Comparison of ENCODE assay signal across 8 cellular contexts in genomic region chr9:35258665-35259474, GRCh38.
DNase-seq lines count a peak whose midpoint lies in the region; ATAC-seq and TF ChIP-seq lines count a peak whose summit lies in the region.

No MANE protein-coding gene starts in this region.

- H3K36me3 ChIP-seq in NT2/D1 (ENCODE audit: insufficient read depth, insufficient read length, low read length) = no peaks in the 10 kb centered on the region

- H3K4me1 ChIP-seq in NT2/D1 (ENCODE audit: insufficient read depth, insufficient read length) = no peaks in the 10 kb centered on the region

- no peaks in the 10 kb centered on the region for H3K27me3 ChIP-seq in NT2/D1 (ENCODE audit: insufficient read depth, insufficient read length)

- H3K27me3 Mint-ChIP-seq in CD14-positive monocyte (ENCODE audit: low read depth in 3 of 3) = no peaks in the 10 kb centered on the region
- no peaks in the 10 kb centered on the region for H3K27me3 Mint-ChIP-seq in neural crest cell (ENCODE audit: low read depth)
- no peaks in the 10 kb centered on the region for H3K27me3 Mint-ChIP-seq in type B pancreatic cell

- H3K9me3 ChIP-seq in NT2/D1 (ENCODE audit: insufficient read depth, low read length) = no peaks in the 10 kb centered on the region

- DNase-seq in CD14-positive monocyte (ENCODE audit: low spot score) (no peak), HFF-Myc (ENCODE audit: extremely low read depth, low read depth) (peak; percentile 32), NT2/D1 (ENCODE audit: low read depth, low spot score) (peak; percentile 25), fibroblast of the conjunctiva (ENCODE audit: low read depth) (peak; percentile 73), neural crest cell (ENCODE audit: low read depth, low spot score) (peak; percentile 51), type B pancreatic cell (ENCODE audit: extremely low spot score, unreplicated experiment) (no peak)
- peak; percentile 53 to 65 for DNase-seq in activated T-cell treated with anti-CD3 and anti-CD28 coated beads, Interleukin-2, amount 50 U/mL, for 48 hours

- H3K9me3 Mint-ChIP-seq in CD14-positive monocyte (peaks cover 0 to 2% (median 0%) of the 10 kb centered on the region in 7 donors), neural crest cell (no peaks in the 10 kb centered on the region), type B pancreatic cell (no peaks in the 10 kb centered on the region)

- H3K4me3 Mint-ChIP-seq in CD14-positive monocyte (no peak overlapping the region), neural crest cell (no peak overlapping the region), type B pancreatic cell (no peak overlapping the region)

- H3K36me3 Mint-ChIP-seq in CD14-positive monocyte = no peaks in the 10 kb centered on the region
- H3K36me3 Mint-ChIP-seq in neural crest cell (ENCODE audit: low read depth) = no peaks in the 10 kb centered on the region
- no peaks in the 10 kb centered on the region for H3K36me3 Mint-ChIP-seq in type B pancreatic cell

- TF ChIP-seq CTCF in CD14-positive monocyte (IDR thresholded peaks at IDR 0.05) = peak; percentile 75
- peak; percentile 76 for TF ChIP-seq CTCF in HFF-Myc (IDR thresholded peaks at IDR 0.05; ENCODE audit: low read depth, low read length, missing control alignments)
- TF ChIP-seq CTCF in neural crest cell (conservative IDR thresholded peaks at IDR 0.05) = peak; percentile 78
- peak; percentile 81 for TF ChIP-seq CTCF in type B pancreatic cell (conservative IDR thresholded peaks at IDR 0.05)

- H3K27ac Mint-ChIP-seq in CD14-positive monocyte = no peak overlapping the region
- H3K27ac Mint-ChIP-seq in neural crest cell (ENCODE audit: unreplicated experiment) = no peak overlapping the region
- H3K27ac Mint-ChIP-seq in type B pancreatic cell = peak overlapping the region; percentile 42

- ATAC-seq in HG02610 (IDR thresholded peaks at IDR 0.05; ENCODE audit: unreplicated experiment) = no peak

- no peak overlapping the region for H3K4me3 ChIP-seq in HFF-Myc (replicated peaks; ENCODE audit: low read depth, low read length)
- no peak overlapping the region for H3K4me3 ChIP-seq in NT2/D1 (ENCODE audit: insufficient read length, low read depth)

- peaks cover 14% of the 10 kb centered on the region for H3K4me1 Mint-ChIP-seq in CD14-positive monocyte
- peaks cover 10% of the 10 kb centered on the region for H3K4me1 Mint-ChIP-seq in neural crest cell
- H3K4me1 Mint-ChIP-seq in type B pancreatic cell (ENCODE audit: unreplicated experiment) = peaks cover 36% of the 10 kb centered on the region

- H3K9ac ChIP-seq in NT2/D1 (ENCODE audit: insufficient read length, low read depth) = no peak overlapping the region

- intact Hi-C loops in CD14-positive monocyte (cut with micrococcal nuclease) = loop anchor here (10.0 kb wide), 1 partner anchor 144 kb away; the partner anchor contains the start of gene ATOSB (in 2 of the 2)

Comparison
In these comparisons a context has a peak if more than half of its experiments do, and no peak if none do; other contexts are left out.
1. DNase-seq: peak in HFF-Myc (single experiment), NT2/D1 (single experiment), activated T-cell treated with anti-CD3 and anti-CD28 coated beads, Interleukin-2, amount 50 U/mL, for 48 hours (2 of 2), fibroblast of the conjunctiva (single experiment) and neural crest cell (single experiment); none in CD14-positive monocyte (single experiment) and type B pancreatic cell (single experiment).
2. Peak in every context shown above with its lines, with median percentiles within 50 percentile points of each other: CTCF ChIP-seq.